ENCODE assay signal across 2 cellular contexts in the genomic region with DNA sequence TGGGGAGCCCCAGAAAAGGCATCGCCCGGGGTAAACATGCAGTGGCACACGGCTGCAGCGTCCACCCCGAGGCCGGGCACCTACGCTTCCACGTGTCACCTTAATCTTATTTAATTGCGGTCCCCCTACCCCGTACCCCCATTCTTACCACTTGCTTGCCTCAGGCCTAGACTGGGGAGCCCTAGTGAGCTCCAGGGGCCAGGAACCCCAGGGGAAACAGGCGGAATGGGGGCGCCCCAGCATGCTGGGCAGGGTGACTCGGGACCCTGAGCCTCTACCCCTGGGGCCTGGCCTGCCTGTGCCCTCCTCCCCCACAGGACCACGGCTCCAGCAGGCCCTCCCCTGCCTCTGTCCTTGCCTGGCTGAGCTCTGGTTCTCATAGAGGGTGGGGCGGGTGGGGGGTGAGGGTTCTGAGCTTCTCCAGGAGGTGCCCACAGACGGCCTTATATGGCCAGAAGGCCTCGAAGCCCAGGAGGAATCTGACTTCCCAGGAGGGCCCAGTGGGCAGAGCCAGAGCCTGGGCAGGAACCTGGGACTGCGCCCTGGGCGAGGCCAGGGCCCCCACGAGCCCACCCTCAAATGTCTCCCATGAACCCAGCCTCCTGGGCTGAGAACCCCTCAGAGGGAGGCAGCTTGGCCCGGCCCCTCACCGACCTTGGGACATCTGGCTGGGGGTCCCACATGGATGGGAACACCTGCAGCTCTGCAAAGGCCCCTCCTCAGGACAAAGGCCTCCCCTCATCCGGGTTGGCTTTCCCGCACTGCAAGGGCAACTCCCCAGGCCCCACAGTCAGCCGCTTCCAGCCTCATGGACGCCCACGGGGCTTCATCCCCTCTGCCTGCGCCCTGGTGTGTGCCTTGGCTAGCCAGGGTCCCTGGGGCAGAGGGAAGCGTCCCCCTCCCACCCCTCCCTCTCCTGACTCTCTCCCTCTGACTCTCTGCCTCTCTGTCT.
TF ChIP-seq lines count a peak whose summit lies in the region.

No MANE protein-coding gene starts in this region.

TF ChIP-seq in HepG2, 621 proteins besides CTCF, POLR2A, EP300 and RAD21 (continues in another document):
- no peak for TF ChIP-seq ASH2L (IDR thresholded peaks at IDR 0.05; ENCODE audit: insufficient read length, low read depth, low read length)
- TF ChIP-seq, protein P1, sequence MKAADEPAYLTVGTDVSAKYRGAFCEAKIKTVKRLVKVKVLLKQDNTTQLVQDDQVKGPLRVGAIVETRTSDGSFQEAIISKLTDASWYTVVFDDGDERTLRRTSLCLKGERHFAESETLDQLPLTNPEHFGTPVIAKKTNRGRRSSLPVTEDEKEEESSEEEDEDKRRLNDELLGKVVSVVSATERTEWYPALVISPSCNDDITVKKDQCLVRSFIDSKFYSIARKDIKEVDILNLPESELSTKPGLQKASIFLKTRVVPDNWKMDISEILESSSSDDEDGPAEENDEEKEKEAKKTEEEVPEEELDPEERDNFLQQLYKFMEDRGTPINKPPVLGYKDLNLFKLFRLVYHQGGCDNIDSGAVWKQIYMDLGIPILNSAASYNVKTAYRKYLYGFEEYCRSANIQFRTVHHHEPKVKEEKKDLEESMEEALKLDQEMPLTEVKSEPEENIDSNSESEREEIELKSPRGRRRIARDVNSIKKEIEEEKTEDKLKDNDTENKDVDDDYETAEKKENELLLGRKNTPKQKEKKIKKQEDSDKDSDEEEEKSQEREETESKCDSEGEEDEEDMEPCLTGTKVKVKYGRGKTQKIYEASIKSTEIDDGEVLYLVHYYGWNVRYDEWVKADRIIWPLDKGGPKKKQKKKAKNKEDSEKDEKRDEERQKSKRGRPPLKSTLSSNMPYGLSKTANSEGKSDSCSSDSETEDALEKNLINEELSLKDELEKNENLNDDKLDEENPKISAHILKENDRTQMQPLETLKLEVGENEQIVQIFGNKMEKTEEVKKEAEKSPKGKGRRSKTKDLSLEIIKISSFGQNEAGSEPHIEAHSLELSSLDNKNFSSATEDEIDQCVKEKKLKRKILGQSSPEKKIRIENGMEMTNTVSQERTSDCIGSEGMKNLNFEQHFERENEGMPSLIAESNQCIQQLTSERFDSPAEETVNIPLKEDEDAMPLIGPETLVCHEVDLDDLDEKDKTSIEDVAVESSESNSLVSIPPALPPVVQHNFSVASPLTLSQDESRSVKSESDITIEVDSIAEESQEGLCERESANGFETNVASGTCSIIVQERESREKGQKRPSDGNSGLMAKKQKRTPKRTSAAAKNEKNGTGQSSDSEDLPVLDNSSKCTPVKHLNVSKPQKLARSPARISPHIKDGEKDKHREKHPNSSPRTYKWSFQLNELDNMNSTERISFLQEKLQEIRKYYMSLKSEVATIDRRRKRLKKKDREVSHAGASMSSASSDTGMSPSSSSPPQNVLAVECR (CRISPR knock-in tag; IDR thresholded peaks at IDR 0.05; ENCODE audit: borderline replicate concordance): no peak
- peak; percentile 96 for TF ChIP-seq AGO1 (IDR thresholded peaks at IDR 0.05; ENCODE audit: low read depth, low read length, poor library complexity, severe bottlenecking)
- TF ChIP-seq NRL (CRISPR knock-in tag; IDR thresholded peaks at IDR 0.05; ENCODE audit: borderline replicate concordance): 0 out of 2 replicates have a peak, but pooled peaks have one; percentile 40
- TF ChIP-seq ZNF749 (CRISPR knock-in tag; IDR thresholded peaks at IDR 0.05; ENCODE audit: borderline replicate concordance): no peak
- TF ChIP-seq, protein P2, sequence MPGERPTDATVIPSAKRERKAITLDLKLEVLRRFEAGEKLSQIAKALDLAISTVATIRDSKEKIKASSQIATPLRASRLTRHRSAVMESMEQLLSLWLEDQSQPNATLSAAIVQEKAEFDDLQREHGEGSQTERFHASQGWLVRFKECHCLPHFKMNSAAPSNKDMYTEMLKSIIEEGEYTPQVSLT (CRISPR knock-in tag; IDR thresholded peaks at IDR 0.05; ENCODE audit: borderline replicate concordance, low read depth): no peak
- TF ChIP-seq CENPX (CRISPR knock-in tag; IDR thresholded peaks at IDR 0.05): no peak
- TF ChIP-seq, protein P3, sequence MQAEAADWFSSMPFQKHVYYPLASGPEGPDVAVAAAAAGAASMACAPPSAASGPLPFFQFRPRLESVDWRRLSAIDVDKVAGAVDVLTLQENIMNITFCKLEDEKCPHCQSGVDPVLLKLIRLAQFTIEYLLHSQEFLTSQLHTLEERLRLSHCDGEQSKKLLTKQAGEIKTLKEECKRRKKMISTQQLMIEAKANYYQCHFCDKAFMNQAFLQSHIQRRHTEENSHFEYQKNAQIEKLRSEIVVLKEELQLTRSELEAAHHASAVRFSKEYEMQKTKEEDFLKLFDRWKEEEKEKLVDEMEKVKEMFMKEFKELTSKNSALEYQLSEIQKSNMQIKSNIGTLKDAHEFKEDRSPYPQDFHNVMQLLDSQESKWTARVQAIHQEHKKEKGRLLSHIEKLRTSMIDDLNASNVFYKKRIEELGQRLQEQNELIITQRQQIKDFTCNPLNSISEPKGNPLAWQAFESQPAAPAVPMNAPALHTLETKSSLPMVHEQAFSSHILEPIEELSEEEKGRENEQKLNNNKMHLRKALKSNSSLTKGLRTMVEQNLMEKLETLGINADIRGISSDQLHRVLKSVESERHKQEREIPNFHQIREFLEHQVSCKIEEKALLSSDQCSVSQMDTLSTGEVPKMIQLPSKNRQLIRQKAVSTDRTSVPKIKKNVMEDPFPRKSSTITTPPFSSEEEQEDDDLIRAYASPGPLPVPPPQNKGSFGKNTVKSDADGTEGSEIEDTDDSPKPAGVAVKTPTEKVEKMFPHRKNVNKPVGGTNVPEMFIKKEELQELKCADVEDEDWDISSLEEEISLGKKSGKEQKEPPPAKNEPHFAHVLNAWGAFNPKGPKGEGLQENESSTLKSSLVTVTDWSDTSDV (CRISPR knock-in tag; IDR thresholded peaks at IDR 0.05): no peak
- TF ChIP-seq NR1H2 (CRISPR knock-in tag; IDR thresholded peaks at IDR 0.05; ENCODE audit: borderline replicate concordance, low read depth): no peak
- no peak for TF ChIP-seq ZNF644 (CRISPR knock-in tag; IDR thresholded peaks at IDR 0.05; ENCODE audit: low read depth)
- TF ChIP-seq CHCHD3 (CRISPR knock-in tag; IDR thresholded peaks at IDR 0.05): no peak
- TF ChIP-seq HMGA1 (CRISPR knock-in tag; conservative IDR thresholded peaks at IDR 0.05): no peak
- TF ChIP-seq, protein P4, sequence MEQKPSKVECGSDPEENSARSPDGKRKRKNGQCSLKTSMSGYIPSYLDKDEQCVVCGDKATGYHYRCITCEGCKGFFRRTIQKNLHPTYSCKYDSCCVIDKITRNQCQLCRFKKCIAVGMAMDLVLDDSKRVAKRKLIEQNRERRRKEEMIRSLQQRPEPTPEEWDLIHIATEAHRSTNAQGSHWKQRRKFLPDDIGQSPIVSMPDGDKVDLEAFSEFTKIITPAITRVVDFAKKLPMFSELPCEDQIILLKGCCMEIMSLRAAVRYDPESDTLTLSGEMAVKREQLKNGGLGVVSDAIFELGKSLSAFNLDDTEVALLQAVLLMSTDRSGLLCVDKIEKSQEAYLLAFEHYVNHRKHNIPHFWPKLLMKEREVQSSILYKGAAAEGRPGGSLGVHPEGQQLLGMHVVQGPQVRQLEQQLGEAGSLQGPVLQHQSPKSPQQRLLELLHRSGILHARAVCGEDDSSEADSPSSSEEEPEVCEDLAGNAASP (CRISPR knock-in tag; IDR thresholded peaks at IDR 0.05; ENCODE audit: borderline replicate concordance): no peak
- TF ChIP-seq AGO2 (optimal IDR thresholded peaks at IDR 0.05; ENCODE audit: low read depth, low read length): peak; percentile 74
- TF ChIP-seq, protein P5, sequence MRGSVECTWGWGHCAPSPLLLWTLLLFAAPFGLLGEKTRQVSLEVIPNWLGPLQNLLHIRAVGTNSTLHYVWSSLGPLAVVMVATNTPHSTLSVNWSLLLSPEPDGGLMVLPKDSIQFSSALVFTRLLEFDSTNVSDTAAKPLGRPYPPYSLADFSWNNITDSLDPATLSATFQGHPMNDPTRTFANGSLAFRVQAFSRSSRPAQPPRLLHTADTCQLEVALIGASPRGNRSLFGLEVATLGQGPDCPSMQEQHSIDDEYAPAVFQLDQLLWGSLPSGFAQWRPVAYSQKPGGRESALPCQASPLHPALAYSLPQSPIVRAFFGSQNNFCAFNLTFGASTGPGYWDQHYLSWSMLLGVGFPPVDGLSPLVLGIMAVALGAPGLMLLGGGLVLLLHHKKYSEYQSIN (CRISPR knock-in tag; IDR thresholded peaks at IDR 0.05; ENCODE audit: borderline replicate concordance): no peak
- no peak for TF ChIP-seq KLF13 (CRISPR knock-in tag; IDR thresholded peaks at IDR 0.05)

TF ChIP-seq in SK-N-SH, 30 proteins besides CTCF, POLR2A, EP300 and RAD21:
- TF ChIP-seq RFX5 (IDR thresholded peaks at IDR 0.05; ENCODE audit: low read length): no peak
TF ChIP-seq in SK-N-SH: peak in this region for 0.
